ENCODE assay signal across 3 cellular contexts in the genomic region with DNA sequence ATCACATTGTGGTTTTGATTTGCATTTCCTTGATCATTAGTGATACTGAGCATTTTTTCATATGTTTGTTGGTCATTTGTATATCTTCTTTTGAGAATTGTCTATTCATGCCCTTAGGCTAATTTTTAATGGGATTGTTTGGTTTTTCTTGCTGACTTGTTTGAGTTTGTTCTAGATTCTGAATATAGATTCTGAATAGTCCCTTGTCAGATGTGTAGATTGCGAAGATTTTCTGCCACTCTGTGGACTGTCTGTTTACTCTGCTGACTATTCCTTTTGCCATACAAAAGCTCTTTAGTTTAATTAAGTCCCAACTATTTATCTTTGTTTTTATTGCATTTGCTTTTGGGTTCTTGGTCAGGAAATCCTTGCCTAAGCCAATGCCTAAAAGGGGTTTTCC. TPM values are rescaled to one million over a fixed set of nuclear protein-coding genes. Genes with fewer than 3 reads are reported as not detected.
"Had no signal": no experiment of that assay in that cellular context is flagged by ENCODE, and none has a peak within 500 bp of the region (broad histone marks: within the 10 kb centered on the region; RNA-seq: fewer than 3 reads in every experiment).

No MANE protein-coding gene starts in this region.

RNA-seq across cellular contexts. Expression of gene TMCO5A, which starts 26.3 kb away (rescaled TPM):
- total RNA-seq: LHCN-M2, MCF 10A, NCI-H460 had no signal
